26 cellular contexts compared by ENCODE assay signal in genomic region chr20:8049321-8049720, GRCh38.
"Had no signal": no experiment of that assay in that cellular context is flagged by ENCODE, and none has a peak within 500 bp of the region (broad histone marks: within the 10 kb centered on the region; RNA-seq: fewer than 3 reads in every experiment).

No MANE protein-coding gene starts in this region.

- H3K36me3 Mint-ChIP-seq: activated naive CD8-positive, alpha-beta T cell; immature natural killer cell; naive thymus-derived CD4-positive, alpha-beta T cell; T-cell had no signal

- H3K9me3 Mint-ChIP-seq: central memory CD8-positive, alpha-beta T cell; immature natural killer cell; T-cell; T-helper 2 cell treated with Interferon-gamma antibody and Interleukin-4, amounts not matched to agents 5 μg/mL and 100 μg/mL, for 36 hours had no signal

- DNase-seq: activated CD4-positive, alpha-beta T cell treated with anti-CD3 and anti-CD28 coated beads for 1 hour; activated CD4-positive, alpha-beta T cell treated with anti-CD3 and anti-CD28 coated beads, Interleukin-2, amount 50 U/mL, for 1 hour; activated CD8-positive, alpha-beta T cell treated with anti-CD3 and anti-CD28 coated beads, Interleukin-2, amount 10 ng/mL, durations not matched to agents 7 days and 5 days; activated gamma-delta T cell treated with Interleukin-2 at 50 U/mL for 16 hours; activated T-cell treated with anti-CD3 and anti-CD28 coated beads, Interleukin-2, amount 50 U/mL, for 1 hour; amniotic stem cell; effector memory CD4-positive, alpha-beta T cell; glutamatergic neuron; immature natural killer cell; kidney glomerular epithelial cell; left ventricle myocardium inferior; naive thymus-derived CD4-positive, alpha-beta T cell; pancreas; right cardiac atrium; stimulated activated CD4-positive, alpha-beta T cell treated with anti-CD3 and anti-CD28 coated beads, Interleukin-12 subunit alpha, Interleukin-12 subunit beta, amount 100 ng/mL, for 4 hours; stimulated activated CD4-positive, alpha-beta T cell treated with anti-CD3 and anti-CD28 coated beads, Interleukin-4, amount 100 ng/mL, for 4 hours; stimulated activated naive CD8-positive, alpha-beta T cell treated with anti-CD3 and anti-CD28 coated beads, Interleukin-15, Interleukin-2, amounts not matched to agents 100 U/mL and 50 U/mL, for 24 hours; T-cell; thyroid gland; upper lobe of right lung had no signal

- H3K4me3 ChIP-seq: breast epithelium, esophagus muscularis mucosa, hepatocyte, left ventricle myocardium inferior, pancreas, thyroid gland, upper lobe of right lung had no signal

- H3K4me3 Mint-ChIP-seq: activated CD8-positive, alpha-beta T cell treated with anti-CD3 and anti-CD28 coated beads, Interleukin-2, amount 10 ng/mL, durations not matched to agents 7 days and 5 days; activated naive CD8-positive, alpha-beta T cell; central memory CD8-positive, alpha-beta T cell; naive thymus-derived CD4-positive, alpha-beta T cell; T-cell; T-helper 2 cell treated with Interferon-gamma antibody and Interleukin-4, amounts not matched to agents 5 μg/mL and 100 μg/mL, for 36 hours had no signal

- ATAC-seq: activated CD8-positive, alpha-beta T cell treated with anti-CD3 and anti-CD28 coated beads, Interleukin-2, amount 10 ng/mL, durations not matched to agents 7 days and 5 days; pancreas; right cardiac atrium; stimulated activated naive CD8-positive, alpha-beta T cell treated with anti-CD3 and anti-CD28 coated beads, Interleukin-15, Interleukin-2, amounts not matched to agents 100 U/mL and 50 U/mL, for 24 hours; T-cell; upper lobe of right lung had no signal

- H3K27ac Mint-ChIP-seq: activated CD8-positive, alpha-beta T cell treated with anti-CD3 and anti-CD28 coated beads, Interleukin-2, amount 10 ng/mL, durations not matched to agents 7 days and 5 days; activated naive CD8-positive, alpha-beta T cell; naive thymus-derived CD4-positive, alpha-beta T cell; T-cell; T-helper 2 cell treated with Interferon-gamma antibody and Interleukin-4, amounts not matched to agents 5 μg/mL and 100 μg/mL, for 36 hours had no signal
